In the genomic region with DNA sequence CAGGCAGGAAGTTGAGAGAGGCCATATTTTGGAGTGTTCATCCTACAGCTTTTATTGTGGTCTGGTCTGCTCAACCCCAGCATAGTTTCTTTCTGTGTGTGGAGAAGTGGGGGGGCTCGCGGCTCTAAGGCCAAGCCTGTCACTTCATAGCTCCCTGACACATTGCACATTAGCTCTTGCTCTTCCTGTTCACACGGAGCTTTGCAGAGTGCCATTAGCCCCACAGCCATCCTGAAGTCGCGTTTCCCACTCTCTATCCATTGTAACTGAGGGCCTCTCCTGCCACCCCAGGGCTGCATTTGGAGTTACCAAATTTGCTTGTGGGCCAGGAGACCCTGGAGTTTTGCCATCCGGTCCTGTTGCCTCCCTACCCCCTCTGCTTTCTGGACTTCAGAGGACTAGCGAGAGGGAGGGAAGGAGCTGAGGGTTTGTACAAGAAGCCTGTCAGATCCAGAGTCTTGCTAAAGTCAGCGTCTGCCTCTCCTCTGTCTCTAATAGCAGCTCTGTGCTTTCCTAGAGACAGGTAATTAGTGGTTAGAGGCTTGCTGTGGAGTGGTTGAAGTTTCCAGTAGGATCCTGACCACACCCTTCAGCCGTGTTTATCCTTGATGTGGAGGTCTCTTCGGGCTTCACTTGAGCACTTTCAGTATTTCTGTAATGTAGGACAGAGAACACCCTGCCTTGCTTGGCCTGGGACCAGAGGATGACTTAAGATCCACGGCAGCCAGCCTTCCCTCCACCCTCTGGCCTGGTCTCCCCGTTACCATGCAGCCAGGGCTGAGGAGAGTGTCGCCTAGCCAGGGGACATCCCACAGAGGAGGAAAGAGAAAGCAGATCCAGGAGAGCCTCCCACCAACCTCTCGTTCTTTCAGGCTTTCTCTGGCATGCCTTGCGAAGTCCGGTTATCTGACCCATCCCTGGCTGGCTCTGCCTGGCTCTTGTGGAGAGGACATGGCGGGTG, we compare ENCODE assay signal across 8 cellular contexts. TPM values are rescaled to one million over a fixed set of nuclear protein-coding genes. Genes with fewer than 3 reads are reported as not detected.
A peak's percentile ranks its signal among the peaks of the same experiment; 100 is the strongest.
DNase-seq lines count a peak whose midpoint lies in the region; ATAC-seq and TF ChIP-seq lines count a peak whose summit lies in the region.

No MANE protein-coding gene starts in this region.

- no peaks in the 10 kb centered on the region for H3K27me3 ChIP-seq in BJ (ENCODE audit: control insufficient read depth, insufficient read depth, low read length)
- H3K27me3 ChIP-seq in sigmoid colon = no peaks in the 10 kb centered on the region

- 49 to 66% methylated on average over 17 of the region's 17 CpGs for WGBS in sigmoid colon, 2 donors

- H3K27ac Mint-ChIP-seq in activated CD8-positive, alpha-beta T cell treated with anti-CD3 and anti-CD28 coated beads, Interleukin-2, amount 10 ng/mL, durations not matched to agents 7 days and 5 days = peak overlapping the region; percentile 95

- POLR2A ChIA-PET in BJ (lab: Charles Lee) = interaction anchor here (0.8 kb wide), 1 partner anchor 14 kb away, joined by 4 read pairs; a partner anchor contains a TSS
- POLR2A ChIA-PET in activated CD8-positive, alpha-beta T cell treated with anti-CD3 and anti-CD28 coated beads, Interleukin-2, amount 10 ng/mL, durations not matched to agents 7 days and 5 days (lab: Charles Lee) = interaction anchor here (0.6 to 3.1 kb wide), 11 partner anchors 10 to 106 kb away, joined by 3 to 40 read pairs (median 5); a partner anchor contains a TSS

- H3K4me1 Mint-ChIP-seq in activated CD8-positive, alpha-beta T cell treated with anti-CD3 and anti-CD28 coated beads, Interleukin-2, amount 10 ng/mL, durations not matched to agents 7 days and 5 days (ENCODE audit: low read depth) = peaks cover 37% of the 10 kb centered on the region

- H3K4me3 Mint-ChIP-seq in activated CD8-positive, alpha-beta T cell treated with anti-CD3 and anti-CD28 coated beads, Interleukin-2, amount 10 ng/mL, durations not matched to agents 7 days and 5 days = peak overlapping the region; percentile 65

- TF ChIP-seq CTCF in BJ (IDR thresholded peaks at IDR 0.05; ENCODE audit: insufficient read depth, low read depth, low read length) (no peak), sigmoid colon (IDR thresholded peaks at IDR 0.05) (no peak)

- intact Hi-C loops in sigmoid colon (cut with DNase I) = no loop called here

- H3K36me3 Mint-ChIP-seq in activated CD8-positive, alpha-beta T cell treated with anti-CD3 and anti-CD28 coated beads, Interleukin-2, amount 10 ng/mL, durations not matched to agents 7 days and 5 days (ENCODE audit: low read depth) = peaks cover 44% of the 10 kb centered on the region

- H3K4me3 ChIP-seq in BJ (ENCODE audit: low read depth, low read length) = peak overlapping the region; percentile 16
- H3K4me3 ChIP-seq in sigmoid colon = peak overlapping the region in 3 of 4 donors; percentile 20 to 25 (median 24)

- H3K9me3 Mint-ChIP-seq in activated CD8-positive, alpha-beta T cell treated with anti-CD3 and anti-CD28 coated beads, Interleukin-2, amount 10 ng/mL, durations not matched to agents 7 days and 5 days (ENCODE audit: insufficient read depth) = peaks cover 6% of the 10 kb centered on the region

- H3K27ac ChIP-seq in sigmoid colon = peak overlapping the region; percentile 80 to 87 (median 84)

- ATAC-seq in GM19324 (IDR thresholded peaks at IDR 0.05; ENCODE audit: low FRiP score, unreplicated experiment) (peak; percentile 15), HG03460 (IDR thresholded peaks at IDR 0.05; ENCODE audit: unreplicated experiment) (peak; percentile 55), GM21381 (IDR thresholded peaks at IDR 0.05; ENCODE audit: unreplicated experiment) (no peak)
- peak; percentile 65 for ATAC-seq in activated CD8-positive, alpha-beta T cell treated with anti-CD3 and anti-CD28 coated beads, Interleukin-2, amount 10 ng/mL, durations not matched to agents 7 days and 5 days

- TF ChIP-seq EP300 in sigmoid colon (IDR thresholded peaks at IDR 0.05) = no peak

- no peak for TF ChIP-seq POLR2A in sigmoid colon (IDR thresholded peaks at IDR 0.05)

- H3K9me3 ChIP-seq in sigmoid colon = no peaks in the 10 kb centered on the region

- H3K36me3 ChIP-seq in BJ (ENCODE audit: control insufficient read depth, insufficient read depth, low read length) (no peaks in the 10 kb centered on the region), sigmoid colon (peaks cover 0 to 6% (median 0%) of the 10 kb centered on the region in 4 donors)

- CTCF ChIA-PET in BJ (lab: Yijun Ruan, JAX) = interaction anchor here (1.0 to 2.4 kb wide), 7 partner anchors 8 to 163 kb away, joined by 3 to 15 read pairs (median 5); no protein-coding TSS in a partner anchor
- CTCF ChIA-PET in activated CD8-positive, alpha-beta T cell treated with anti-CD3 and anti-CD28 coated beads, Interleukin-2, amount 10 ng/mL, durations not matched to agents 7 days and 5 days (lab: Charles Lee) = interaction anchor here (0.6 to 3.5 kb wide), 11 partner anchors 8 to 167 kb away, joined by 3 to 33 read pairs (median 5); a partner anchor contains a TSS

- H3K4me1 ChIP-seq in sigmoid colon = peaks cover 0 to 28% (median 26%) of the 10 kb centered on the region in 4 donors

- H3K27me3 Mint-ChIP-seq in activated CD8-positive, alpha-beta T cell treated with anti-CD3 and anti-CD28 coated beads, Interleukin-2, amount 10 ng/mL, durations not matched to agents 7 days and 5 days (ENCODE audit: low read depth) = no peaks in the 10 kb centered on the region

- no peak for DNase-seq in BJ (ENCODE audit: low read depth)
- peak; percentile 56 for DNase-seq in activated CD8-positive, alpha-beta T cell treated with anti-CD3 and anti-CD28 coated beads, Interleukin-2, amount 10 ng/mL, durations not matched to agents 7 days and 5 days
- DNase-seq in glomerular visceral epithelial cell (ENCODE audit: extremely low spot score) = peak; percentile 81
- peak; percentile 93 for DNase-seq in sigmoid colon
- no peak for DNase-seq in epidermal melanocyte (ENCODE audit: insufficient read length, low spot score)

RNA-seq across cellular contexts. Expression of a gene that starts 14.1 kb away (rescaled TPM):
- polyA plus RNA-seq in BJ (2011; rRNA removed) = 14.9 and 23.5 TPM in 2 replicates
- polyA minus RNA-seq in BJ (2011; rRNA and poly(A)+ RNA removed) = 7.6 and 12.7 TPM in 2 replicates
- 10 to 100 TPM; 21.8 to 22.5 TPM for total RNA-seq in activated CD8-positive, alpha-beta T cell treated with anti-CD3 and anti-CD28 coated beads, Interleukin-2, amount 10 ng/mL, durations not matched to agents 7 days and 5 days
- total RNA-seq in sigmoid colon = 1 to 10 TPM; 7.6 to 10.0 (median 9.3) TPM
- 10 to 100 TPM in 2 of 3 donors, 1 to 10 TPM in 1; 9.0 to 30.0 (median 15.0) TPM for polyA plus RNA-seq in sigmoid colon

RNA-seq across cellular contexts. Expression of a gene that starts 35.1 kb away (rescaled TPM):
- 5.8 and 7.2 TPM in 2 replicates for polyA plus RNA-seq in BJ (2011; rRNA removed)
- 10.2 and 12.0 TPM in 2 replicates for polyA minus RNA-seq in BJ (2011; rRNA and poly(A)+ RNA removed)
- 10 to 100 TPM; 15.3 to 15.4 TPM for total RNA-seq in activated CD8-positive, alpha-beta T cell treated with anti-CD3 and anti-CD28 coated beads, Interleukin-2, amount 10 ng/mL, durations not matched to agents 7 days and 5 days
- 10 to 100 TPM in 1 of 4 donors, 1 to 10 TPM in 3; 6.9 to 11.5 (median 8.1) TPM for total RNA-seq in sigmoid colon
- polyA plus RNA-seq in sigmoid colon = 10 to 100 TPM in 2 of 3 donors, 1 to 10 TPM in 1; 4.2 to 11.4 (median 10.9) TPM

RNA-seq across cellular contexts. Expression of a gene that starts 37.5 kb away (rescaled TPM):
- polyA plus RNA-seq in BJ (2011; rRNA removed) (19.4 and 31.8 TPM in 2 replicates), sigmoid colon (100 to 1,000 TPM; 211 to 336 (median 268) TPM)
- polyA minus RNA-seq in BJ (2011; rRNA and poly(A)+ RNA removed) = 16.3 and 23.2 TPM in 2 replicates
- 10 to 100 TPM; 10.3 to 11.8 TPM for total RNA-seq in activated CD8-positive, alpha-beta T cell treated with anti-CD3 and anti-CD28 coated beads, Interleukin-2, amount 10 ng/mL, durations not matched to agents 7 days and 5 days
- 10 to 100 TPM; 43.1 to 69.2 (median 45.5) TPM for total RNA-seq in sigmoid colon

RNA-seq across cellular contexts. Expression of a gene that starts 49.0 kb away (rescaled TPM):
- polyA plus RNA-seq in BJ (2011; rRNA removed) = 11.4 and 18.3 TPM in 2 replicates
- polyA minus RNA-seq in BJ (2011; rRNA and poly(A)+ RNA removed) = 5.2 and 8.0 TPM in 2 replicates
- 10 to 100 TPM; 46.5 to 50.4 TPM for total RNA-seq in activated CD8-positive, alpha-beta T cell treated with anti-CD3 and anti-CD28 coated beads, Interleukin-2, amount 10 ng/mL, durations not matched to agents 7 days and 5 days
- 10 to 100 TPM; 14.5 to 46.0 (median 15.3) TPM for total RNA-seq in sigmoid colon
- 10 to 100 TPM; 10.8 to 36.5 (median 24.7) TPM for polyA plus RNA-seq in sigmoid colon

RNA-seq across cellular contexts. Expression of a gene that starts 49.3 kb away (rescaled TPM):
- polyA plus RNA-seq in BJ (2011; rRNA removed) (153 and 181 TPM in 2 replicates), sigmoid colon (10 to 100 TPM in 2 of 3 donors, 1 to 10 TPM in 1; 7.8 to 62.1 (median 15.7) TPM)
- polyA minus RNA-seq in BJ (2011; rRNA and poly(A)+ RNA removed) = 92.8 and 124 TPM in 2 replicates
- 100 to 1,000 TPM in 1 of 2 experiments, 10 to 100 TPM in 1; 99.0 to 103 TPM for total RNA-seq in activated CD8-positive, alpha-beta T cell treated with anti-CD3 and anti-CD28 coated beads, Interleukin-2, amount 10 ng/mL, durations not matched to agents 7 days and 5 days
- 10 to 100 TPM; 51.0 to 66.5 (median 57.2) TPM for total RNA-seq in sigmoid colon

Comparison
In these comparisons a context has a peak if more than half of its experiments do, and no peak if none do; other contexts are left out.
1. DNase-seq: peak in activated CD8-positive, alpha-beta T cell treated with anti-CD3 and anti-CD28 coated beads, Interleukin-2, amount 10 ng/mL, durations not matched to agents 7 days and 5 days (single experiment), glomerular visceral epithelial cell (single experiment) and sigmoid colon (single experiment); none in BJ (single experiment) and epidermal melanocyte (single experiment).